Comparison of ENCODE assay signal across 8 cellular contexts in the genomic region with DNA sequence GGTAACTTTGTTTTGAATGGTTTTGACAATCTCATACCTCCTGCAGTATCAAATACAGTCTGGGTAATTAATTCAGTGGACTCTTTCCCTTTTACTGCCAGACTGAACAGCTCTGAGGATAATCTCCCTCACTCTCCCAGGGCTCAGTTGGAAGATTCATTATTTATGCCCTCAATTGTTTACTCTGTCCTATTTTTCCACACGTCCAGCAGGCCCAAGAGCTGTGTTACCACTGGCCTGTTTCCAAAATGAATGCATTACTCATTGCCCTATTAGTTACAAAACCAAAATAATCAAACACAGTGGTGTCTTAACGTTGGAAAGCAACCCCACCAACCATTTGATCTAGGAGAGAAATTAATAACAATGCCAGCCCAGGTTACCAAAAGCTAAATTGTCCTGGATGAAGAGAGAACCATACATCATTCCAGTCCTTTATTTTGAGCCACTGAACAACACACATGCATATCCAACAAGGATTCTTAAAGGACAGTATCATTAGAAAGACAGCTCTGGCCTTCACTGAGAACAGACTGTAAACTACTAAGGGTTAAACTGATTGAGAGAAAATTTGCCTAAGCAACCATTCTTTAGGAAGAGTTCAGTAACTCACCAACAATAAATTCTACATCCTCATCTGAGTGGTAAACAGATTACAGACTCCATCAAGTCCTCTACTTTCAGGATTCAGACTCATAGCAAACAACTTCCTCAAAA. TPM values are rescaled to one million over a fixed set of nuclear protein-coding genes. Genes with fewer than 3 reads are reported as not detected.
A peak's percentile ranks its signal among the peaks of the same experiment; 100 is the strongest.
DNase-seq lines count a peak whose midpoint lies in the region; ATAC-seq and FAIRE-seq lines count a peak whose summit lies in the region.

No MANE protein-coding gene starts in this region.

- no CpG with 5 or more reads among the region's 2 CpGs for WGBS in iPS DF 6.9 (ENCODE audit: insufficient coverage, insufficient read length)
- WGBS in small intestine, 3 donors: 9 to 13% (median 13%) methylated on average over 2 of the region's 2 CpGs

- peaks cover 5% of the 10 kb centered on the region for H3K36me3 ChIP-seq in CD8-positive, alpha-beta memory T cell (ENCODE audit: insufficient read depth, low read length)
- H3K36me3 ChIP-seq in iPS DF 6.9 (ENCODE audit: control insufficient read depth, insufficient read depth, low read length): peaks cover 3% of the 10 kb centered on the region; the same call in 1 of the 2 replicates
- H3K36me3 ChIP-seq in small intestine (ENCODE audit: control insufficient read depth in 2 of 2, insufficient read depth in 2 of 2, low read length in 2 of 2): no peaks in the 10 kb centered on the region

- peak overlapping the region in 6 of 8 donors; percentile 1 to 65 (median 29) for H3K27ac Mint-ChIP-seq in CD8-positive, alpha-beta memory T cell
- peak overlapping the region; percentile 85 for H3K27ac Mint-ChIP-seq in activated naive CD8-positive, alpha-beta T cell

- CTCF ChIA-PET in CD8-positive, alpha-beta memory T cell (lab: Charles Lee): interaction anchor here (2.7 kb wide), 1 partner anchor 44 kb away, joined by 10 read pairs; no protein-coding TSS in a partner anchor

- H3K27me3 Mint-ChIP-seq in CD8-positive, alpha-beta memory T cell: no peaks in the 10 kb centered on the region
- no peaks in the 10 kb centered on the region for H3K27me3 Mint-ChIP-seq in activated naive CD8-positive, alpha-beta T cell

- POLR2A ChIA-PET in CD8-positive, alpha-beta memory T cell (lab: Charles Lee): interaction anchor here (0.6 kb wide), 1 partner anchor 23 kb away, joined by 3 read pairs; no protein-coding TSS in a partner anchor

- H3K4me1 ChIP-seq in CD8-positive, alpha-beta memory T cell (ENCODE audit: insufficient read depth, low read length): peaks cover 15% of the 10 kb centered on the region
- 0 out of 2 replicates have a peak, but pooled peaks cover 2% of the 10 kb centered on the region for H3K4me1 ChIP-seq in iPS DF 6.9 (ENCODE audit: control insufficient read depth, insufficient read depth, low read length)
- H3K4me1 ChIP-seq in small intestine (ENCODE audit: control insufficient read depth in 2 of 2, insufficient read depth in 1 of 2, low read depth in 1 of 2, low read length in 1 of 2): peaks cover 4 to 6% of the 10 kb centered on the region in 2 donors

- no peaks in the 10 kb centered on the region for H3K27me3 ChIP-seq in CD8-positive, alpha-beta memory T cell (ENCODE audit: insufficient read depth, low read length, poor library complexity, severe bottlenecking)
- H3K27me3 ChIP-seq in iPS DF 6.9 (ENCODE audit: control insufficient read depth, insufficient read depth, low read length) (no peaks in the 10 kb centered on the region), small intestine (ENCODE audit: control insufficient read depth in 2 of 2, insufficient read depth in 2 of 2, low read length in 2 of 2) (no peaks in the 10 kb centered on the region)

- ATAC-seq in HG03045 (IDR thresholded peaks at IDR 0.05; ENCODE audit: unreplicated experiment): no peak
- ATAC-seq in esophagus mucosa: no peak

- H3K4me3 Mint-ChIP-seq in CD8-positive, alpha-beta memory T cell: peak overlapping the region in 1 of 7 donors; percentile 62
- H3K4me3 Mint-ChIP-seq in activated naive CD8-positive, alpha-beta T cell: no peak overlapping the region

- no peak for FAIRE-seq in small intestine (lab: Jason Lieb, UNC)

- H3K4me1 Mint-ChIP-seq in CD8-positive, alpha-beta memory T cell: peaks cover 19 to 49% (median 27%) of the 10 kb centered on the region in 3 donors
- H3K4me1 Mint-ChIP-seq in activated naive CD8-positive, alpha-beta T cell (ENCODE audit: low read depth): peaks cover 42% of the 10 kb centered on the region

- no peak overlapping the region for H3K4me3 ChIP-seq in CD8-positive, alpha-beta memory T cell (ENCODE audit: low read length)
- H3K4me3 ChIP-seq in iPS DF 6.9 (ENCODE audit: low read length) (no peak overlapping the region), small intestine (ENCODE audit: low read depth in 1 of 2, low read length in 2 of 2) (no peak overlapping the region)

- H3K36me3 Mint-ChIP-seq in CD8-positive, alpha-beta memory T cell: peaks cover 0 to 46% (median 2%) of the 10 kb centered on the region in 3 donors
- peaks cover 4% of the 10 kb centered on the region for H3K36me3 Mint-ChIP-seq in activated naive CD8-positive, alpha-beta T cell

- H3K9me3 ChIP-seq in CD8-positive, alpha-beta memory T cell (ENCODE audit: low read length): no peaks in the 10 kb centered on the region
- H3K9me3 ChIP-seq in iPS DF 6.9 (ENCODE audit: control insufficient read depth, insufficient read depth, low read length) (no peaks in the 10 kb centered on the region), small intestine (ENCODE audit: control insufficient read depth, low read depth) (no peaks in the 10 kb centered on the region)

- no peak for DNase-seq in CD8-positive, alpha-beta memory T cell
- DNase-seq in LHCN-M2 (ENCODE audit: low read depth) (peak; percentile 96), iPS DF 6.9 (ENCODE audit: low read depth, low spot score) (no peak), small intestine (no peak), iPS-NIHi7 (ENCODE audit: extremely low spot score) (no peak)

- no peaks in the 10 kb centered on the region for H3K9me3 Mint-ChIP-seq in CD8-positive, alpha-beta memory T cell
- H3K9me3 Mint-ChIP-seq in activated naive CD8-positive, alpha-beta T cell (ENCODE audit: low read depth): no peaks in the 10 kb centered on the region

- H3K27ac ChIP-seq in CD8-positive, alpha-beta memory T cell (ENCODE audit: low read depth, low read length): peak overlapping the region; percentile 1
- peak overlapping the region; percentile 49 for H3K27ac ChIP-seq in iPS DF 6.9 (ENCODE audit: low read length)
- H3K27ac ChIP-seq in small intestine (ENCODE audit: low read depth in 1 of 2, low read length in 1 of 2): peak overlapping the region; percentile 41 to 85

RNA-seq across cellular contexts. Expression of gene FAM222B, which starts 34.5 kb away (rescaled TPM):
- total RNA-seq in CD8-positive, alpha-beta memory T cell: 10 to 100 TPM; 20.6 to 21.5 TPM
- 19.3 TPM for polyA plus RNA-seq in CD8-positive, alpha-beta memory T cell
- 16.2 and 18.0 TPM in 2 replicates for total RNA-seq in LHCN-M2 (2014; rRNA removed)
- polyA plus RNA-seq in LHCN-M2 (2012): 18.1 TPM
- 10 to 100 TPM in 2 of 3 donors, 1 to 10 TPM in 1; 9.7 to 13.6 (median 13.2) TPM for polyA plus RNA-seq in small intestine
- 12.2 TPM for total RNA-seq in esophagus mucosa

RNA-seq across cellular contexts. Expression of gene ERAL1, which starts 46.7 kb away (rescaled TPM):
- total RNA-seq in CD8-positive, alpha-beta memory T cell: 10 to 100 TPM; 84.1 to 86.2 TPM
- 44.7 TPM for polyA plus RNA-seq in CD8-positive, alpha-beta memory T cell
- 41.3 and 49.2 TPM in 2 replicates for total RNA-seq in LHCN-M2 (2014; rRNA removed)
- 44.2 TPM for polyA plus RNA-seq in LHCN-M2 (2012)
- 10 to 100 TPM; 38.5 to 46.7 (median 46.6) TPM for polyA plus RNA-seq in small intestine
- 31.7 TPM for total RNA-seq in esophagus mucosa

Comparison
In these comparisons a context has a peak if more than half of its experiments do, and no peak if none do; other contexts are left out.
1. H3K27ac ChIP-seq: peak in every context shown above with its lines; median percentile 63 in small intestine; 49 in iPS DF 6.9; 1 in CD8-positive, alpha-beta memory T cell.